ENCODE assay signal across 8 cellular contexts in the genomic region with DNA sequence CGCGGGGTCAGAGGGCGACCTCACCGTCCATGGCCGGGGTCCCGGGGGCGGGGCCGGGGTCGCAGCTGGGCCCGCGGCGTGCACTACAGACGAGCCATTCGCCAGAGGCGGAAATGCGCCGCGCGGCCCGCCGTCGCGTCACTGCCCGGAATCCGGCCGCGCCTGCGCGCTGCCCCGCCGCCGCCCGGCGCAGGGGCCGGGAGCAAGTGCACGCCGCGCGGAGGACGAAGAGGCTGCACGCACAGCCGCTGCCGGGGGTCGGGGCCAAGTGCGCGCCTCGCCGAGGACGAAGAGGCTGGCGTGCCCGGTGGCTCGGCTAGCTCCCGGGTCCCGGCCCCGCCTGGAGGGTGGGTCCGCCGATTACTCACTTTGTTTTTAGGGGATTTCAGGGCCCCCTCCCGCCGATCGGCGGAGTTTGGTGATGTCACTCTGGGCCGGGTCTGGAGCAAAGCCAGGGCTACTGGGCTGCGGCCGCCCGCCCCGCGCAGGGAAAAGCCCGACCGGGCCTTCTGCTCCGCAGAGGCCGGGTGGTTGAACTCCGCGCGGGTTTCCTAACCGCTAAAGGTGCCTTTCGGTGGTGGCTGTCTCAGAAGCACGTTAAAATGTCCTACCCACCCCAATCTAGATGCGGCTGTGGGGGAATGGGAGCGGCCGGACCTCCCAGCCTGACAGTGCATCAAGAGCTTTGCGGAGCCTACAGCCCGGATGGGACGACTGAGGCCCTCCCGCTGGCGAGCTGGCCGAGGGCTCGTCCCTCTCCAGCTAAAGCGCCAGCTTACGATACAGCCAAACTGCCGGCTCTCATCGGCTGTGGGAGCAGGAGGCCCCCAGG.
DNase-seq lines count a peak whose midpoint lies in the region; ATAC-seq and TF ChIP-seq lines count a peak whose summit lies in the region.

A gene (minus strand): TSS at position 115 of the 832 bp plus-strand sequence. CDS start 84 bp downstream, at position 31.

- TF ChIP-seq CTCF in DOHH2 (IDR thresholded peaks at IDR 0.05; ENCODE audit: low read depth, low read length, poor library complexity, severe bottlenecking) (no peak), fibroblast of pulmonary artery (IDR thresholded peaks at IDR 0.05; ENCODE audit: low read length, missing control alignments) (no peak), nephron progenitor cell (IDR thresholded peaks at IDR 0.05) (no peak)

- no peaks in the 10 kb centered on the region for H3K9me3 ChIP-seq in DOHH2 (ENCODE audit: control insufficient read depth, insufficient read depth, low read length)

- H3K4me2 ChIP-seq in DOHH2 (ENCODE audit: low read length), result peak within 1 kb of the TSS; percentile 98

- TF ChIP-seq POLR2A in Raji (IDR thresholded peaks at IDR 0.05; ENCODE audit: insufficient read depth, low read depth, low read length), result peak; percentile 66

- peaks cover 37% of the 10 kb centered on the region for H3K79me2 ChIP-seq in DOHH2 (ENCODE audit: control insufficient read depth, low read length)

- H3K27ac Mint-ChIP-seq in nephron progenitor cell, result peak within 1 kb of the TSS; percentile 97
- H3K27ac Mint-ChIP-seq in stimulated activated naive CD8-positive, alpha-beta T cell treated with anti-CD3 and anti-CD28 coated beads, Interleukin-15, amount 100 ng/mL, for 72 hours, result peak within 1 kb of the TSS; percentile 91 to 97

- H3K9me2 ChIP-seq in DOHH2 (replicated peaks; ENCODE audit: control insufficient read depth, low read length), result no peaks in the 10 kb centered on the region

- H3K27me3 Mint-ChIP-seq in nephron progenitor cell (ENCODE audit: low read depth, poor library complexity), result peaks cover 15% of the 10 kb centered on the region
- no peaks in the 10 kb centered on the region for H3K27me3 Mint-ChIP-seq in stimulated activated naive CD8-positive, alpha-beta T cell treated with anti-CD3 and anti-CD28 coated beads, Interleukin-15, amount 100 ng/mL, for 72 hours

- ATAC-seq in GM21723 (IDR thresholded peaks at IDR 0.05; ENCODE audit: unreplicated experiment), result peak; percentile 72
- peak; percentile 92 for ATAC-seq in stimulated activated naive CD8-positive, alpha-beta T cell treated with anti-CD3 and anti-CD28 coated beads, Interleukin-15, amount 100 ng/mL, for 72 hours

- H3K36me3 ChIP-seq in DOHH2 (ENCODE audit: control insufficient read depth, low read length), result peaks cover 41% of the 10 kb centered on the region

- H3K4me1 ChIP-seq in DOHH2 (ENCODE audit: control insufficient read depth, low read length), result peaks cover 10% of the 10 kb centered on the region

- peak within 1 kb of the TSS; percentile 89 for H3K4me3 Mint-ChIP-seq in nephron progenitor cell
- H3K4me3 Mint-ChIP-seq in stimulated activated naive CD8-positive, alpha-beta T cell treated with anti-CD3 and anti-CD28 coated beads, Interleukin-15, amount 100 ng/mL, for 72 hours, result peak within 1 kb of the TSS; percentile 87 to 90

- H3K9me3 Mint-ChIP-seq in nephron progenitor cell, result no peaks in the 10 kb centered on the region
- H3K9me3 Mint-ChIP-seq in stimulated activated naive CD8-positive, alpha-beta T cell treated with anti-CD3 and anti-CD28 coated beads, Interleukin-15, amount 100 ng/mL, for 72 hours, result no peaks in the 10 kb centered on the region

- DNase-seq in KG1 (lab: John Stamatoyannopoulos, UW) (peak; percentile 98), fibroblast of pulmonary artery (ENCODE audit: low read depth) (peak; percentile 94), nephron progenitor cell (peak; percentile 91)
- peak; percentile 85 for DNase-seq in activated T-helper 9 cell treated with anti-CD3 and anti-CD28 coated beads, Interleukin-2, amount 50 U/mL, for 16 hours (ENCODE audit: low read depth)
- DNase-seq in stimulated activated naive CD8-positive, alpha-beta T cell treated with anti-CD3 and anti-CD28 coated beads, Interleukin-15, amount 100 ng/mL, for 72 hours, result peak; percentile 96 to 97

- no peaks in the 10 kb centered on the region for H3K27me3 ChIP-seq in DOHH2 (ENCODE audit: control insufficient read depth, low read length)

- peak within 1 kb of the TSS; percentile 96 for H3K4me3 ChIP-seq in DOHH2 (ENCODE audit: low read length)
- H3K4me3 ChIP-seq in fibroblast of pulmonary artery (replicated peaks; ENCODE audit: low read depth, low read length), result peak within 1 kb of the TSS; percentile 98

- peaks cover 13% of the 10 kb centered on the region for H3K4me1 Mint-ChIP-seq in nephron progenitor cell
- H3K4me1 Mint-ChIP-seq in stimulated activated naive CD8-positive, alpha-beta T cell treated with anti-CD3 and anti-CD28 coated beads, Interleukin-15, amount 100 ng/mL, for 72 hours, result peaks cover 45% of the 10 kb centered on the region

- H4K20me1 ChIP-seq in DOHH2 (ENCODE audit: control insufficient read depth, insufficient read depth, low read depth, low read length), result peaks cover 12% of the 10 kb centered on the region

- H3K27ac ChIP-seq in DOHH2 (ENCODE audit: low read depth, low read length), result peak within 1 kb of the TSS; percentile 79

- H3F3A ChIP-seq in DOHH2 (ENCODE audit: control insufficient read depth, insufficient read depth), result peaks cover 8% of the 10 kb centered on the region; the same call in 1 of the 2 replicates

- H3K36me3 Mint-ChIP-seq in nephron progenitor cell (ENCODE audit: low read depth), result peaks cover 24% of the 10 kb centered on the region

Comparison
In these comparisons a context has a peak if more than half of its experiments do, and no peak if none do; other contexts are left out.
1. Peak in every context shown above with its lines: DNase-seq, ATAC-seq, H3K4me3 ChIP-seq and H3K27ac ChIP-seq.